ENCODE assay signal across 9 cellular contexts in the genomic region with DNA sequence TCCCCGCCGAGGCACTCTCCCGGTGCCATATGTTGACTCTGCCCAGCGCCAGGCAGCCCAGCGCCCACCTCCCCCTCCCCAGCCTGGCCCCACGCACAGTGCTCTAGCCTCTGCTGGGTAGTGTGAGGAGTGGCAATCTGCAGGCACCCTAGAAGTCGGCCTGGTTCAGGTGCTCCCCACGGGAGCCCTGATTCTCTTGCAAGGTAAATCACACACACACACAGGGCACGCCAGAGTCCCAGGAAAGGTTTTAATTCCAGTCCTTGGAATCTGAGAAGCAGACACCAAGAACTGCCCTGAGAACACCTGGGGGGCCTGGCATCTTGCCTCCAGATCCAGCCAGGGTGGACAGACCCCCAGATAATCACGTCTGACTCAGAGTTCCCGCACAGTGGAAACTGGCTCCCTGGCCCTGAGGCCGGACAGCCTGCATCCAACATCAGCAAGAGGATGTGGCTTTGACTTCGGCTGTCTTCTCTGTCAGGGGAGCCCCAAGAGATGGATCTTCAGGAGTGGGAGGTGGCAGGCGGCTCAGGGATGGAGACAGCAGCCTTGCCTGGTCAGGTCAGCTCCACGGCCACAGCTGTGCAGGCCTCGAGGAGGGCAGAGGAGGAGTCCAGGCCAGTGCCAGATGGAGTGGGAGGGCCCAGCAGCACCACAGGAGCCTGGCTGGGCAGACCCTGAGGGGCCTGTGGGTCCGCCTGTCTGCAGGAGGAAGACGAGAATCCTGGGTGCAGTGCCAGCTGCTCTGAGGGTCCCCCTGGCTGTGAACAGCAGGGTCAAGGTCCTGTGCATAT. TPM values are rescaled to one million over a fixed set of nuclear protein-coding genes. Genes with fewer than 3 reads are reported as not detected.
DNase-seq lines count a peak whose midpoint lies in the region; ATAC-seq and TF ChIP-seq lines count a peak whose summit lies in the region.
"Had no signal": no experiment of that assay in that cellular context is flagged by ENCODE, and none has a peak within 500 bp of the region (broad histone marks: within the 10 kb centered on the region; RNA-seq: fewer than 3 reads in every experiment).

No MANE protein-coding gene starts in this region.

- CTCF ChIA-PET in MCF 10A (lab: Yijun Ruan, JAX), result interaction anchor here (0.5 to 6.0 kb wide), 7 partner anchors 8 to 55 kb away, joined by 3 to 48 read pairs (median 7); partner anchors contain the start of gene BRMS1

- no peak for ATAC-seq in mucosa of descending colon
- no peak for ATAC-seq in left lobe of liver

- H3K9me3 ChIP-seq in HUES64 (ENCODE audit: insufficient read depth, low read depth, low read length), result no peaks in the 10 kb centered on the region
- H3K9me3 ChIP-seq in mucosa of descending colon, result no peaks in the 10 kb centered on the region

- TF ChIP-seq CTCF in AG09309 (IDR thresholded peaks at IDR 0.05; ENCODE audit: control insufficient read depth, insufficient read depth, low read depth, low read length, missing control alignments), result peak; percentile 5
- TF ChIP-seq CTCF in MCF 10A (IDR thresholded peaks at IDR 0.05; ENCODE audit: unreplicated experiment), result no peak
- no peak for TF ChIP-seq CTCF in mucosa of descending colon (IDR thresholded peaks at IDR 0.05)

- H3K27me3 Mint-ChIP-seq in MCF 10A (ENCODE audit: insufficient read depth, unreplicated experiment), result no peaks in the 10 kb centered on the region

- H3K27ac ChIP-seq in HUES64 (ENCODE audit: low read depth, low read length), result peak overlapping the region; percentile 25; the same call in 1 of the 2 replicates
- H3K27ac ChIP-seq: SK-N-MC had no signal

- peaks cover 32% of the 10 kb centered on the region for H3K4me1 Mint-ChIP-seq in MCF 10A (ENCODE audit: insufficient read depth, unreplicated experiment)

- H3K9me3 Mint-ChIP-seq in MCF 10A (ENCODE audit: unreplicated experiment), result no peaks in the 10 kb centered on the region

- H3K36me3 ChIP-seq in HUES64 (ENCODE audit: insufficient read depth, low read length) (peaks cover 41% of the 10 kb centered on the region), mucosa of descending colon (ENCODE audit: low read depth) (peaks cover 5% of the 10 kb centered on the region)

- 86% methylated on average over 18 of the region's 18 CpGs for WGBS in HUES64

- peaks cover 62% of the 10 kb centered on the region for H3K36me3 Mint-ChIP-seq in MCF 10A (ENCODE audit: insufficient read depth, unreplicated experiment)

- H3K27ac Mint-ChIP-seq in MCF 10A (ENCODE audit: low read depth, unreplicated experiment), result peak overlapping the region; percentile 95

- BruUV-seq in MCF 10A (replicated peaks; lab: Mats Ljungman, UMichigan), result no TSS peak

- peak overlapping the region; percentile 89 for H3K4me3 Mint-ChIP-seq in MCF 10A (ENCODE audit: unreplicated experiment)

- H3K4me3 ChIP-seq in AG09309 (ENCODE audit: control insufficient read depth, low read depth, low read length) (no peak overlapping the region), HUES64 (ENCODE audit: low read length) (no peak overlapping the region), mucosa of descending colon (no peak overlapping the region)
- H3K4me3 ChIP-seq: SK-N-MC had no signal

- POLR2A ChIA-PET in MCF 10A (lab: Yijun Ruan, JAX), result interaction anchor here (0.7 to 2.9 kb wide), 11 partner anchors 8 to 285 kb away, joined by 3 to 73 read pairs (median 5); partner anchors contain the start of genes B4GAT1, BRMS1, CD248 and SF3B2

- H3K9ac ChIP-seq in HUES64 (ENCODE audit: low read depth, low read length), result no peak overlapping the region

- H3K4me1 ChIP-seq in HUES64 (ENCODE audit: insufficient read depth, low read length) (peaks cover 14% of the 10 kb centered on the region), mucosa of descending colon (ENCODE audit: low read depth) (peaks cover 19% of the 10 kb centered on the region)

- intact Hi-C loops in MCF 10A (cut with micrococcal nuclease) (no loop called here), mucosa of descending colon (cut with DNase I, micrococcal nuclease) (no loop called here)

- DNase-seq in AG09309 (ENCODE audit: low read depth), result no peak
- no peak for DNase-seq in MCF 10A (ENCODE audit: unreplicated experiment)
- peak in 2 of 3 donors; percentile 31 to 53 for DNase-seq in mucosa of descending colon
- DNase-seq in NCI-H526 (lab: John Stamatoyannopoulos, UW), result no peak
- no peak for DNase-seq in NCI-H1105 treated with DMSO at 0.1 percent for 48 hours (lab: John Stamatoyannopoulos, UW)
- DNase-seq in left lobe of liver (ENCODE audit: low spot score), result no peak
- no peak for DNase-seq in stimulated activated CD8-positive, alpha-beta memory T cell treated with anti-CD3 and anti-CD28 coated beads, Interleukin-4, amount 100 ng/mL, for 48 hours

- H3K27me3 ChIP-seq in HUES64 (ENCODE audit: insufficient read depth, low read length), result peaks cover 6% of the 10 kb centered on the region; the same call in 1 of the 2 replicates

RNA-seq across cellular contexts. Expression of gene RIN1, which starts 1.1 kb away (rescaled TPM):
- polyA plus RNA-seq in HUES64 (2013, experiment 1 of 2), result 2.5 TPM
- polyA plus RNA-seq in HUES64 (2013, experiment 2 of 2), result 3.3 TPM
- 38.7 and 50.2 TPM in 2 replicates for total RNA-seq in MCF 10A (2022)
- total RNA-seq in mucosa of descending colon, result 10 to 100 TPM in 1 of 3 donors, 1 to 10 TPM in 2; 5.2 to 12.7 (median 9.5) TPM
- total RNA-seq in left lobe of liver, result 0.93 TPM

RNA-seq across cellular contexts. Expression of gene BRMS1, which starts 7.6 kb away (rescaled TPM):
- 39.2 TPM for polyA plus RNA-seq in HUES64 (2013, experiment 1 of 2)
- 33.9 TPM for polyA plus RNA-seq in HUES64 (2013, experiment 2 of 2)
- 53.2 and 55.4 TPM in 2 replicates for total RNA-seq in MCF 10A (2022)
- total RNA-seq in mucosa of descending colon, result 10 to 100 TPM; 35.9 to 47.6 (median 39.3) TPM
- total RNA-seq in left lobe of liver, result 11.2 TPM

RNA-seq across cellular contexts. Expression of gene B4GAT1, which starts 10.1 kb away (rescaled TPM):
- 20.8 TPM for polyA plus RNA-seq in HUES64 (2013, experiment 1 of 2)
- polyA plus RNA-seq in HUES64 (2013, experiment 2 of 2), result 24.3 TPM
- total RNA-seq in MCF 10A (2022) (6.7 and 8.6 TPM in 2 replicates), mucosa of descending colon (10 to 100 TPM; 13.4 to 34.6 (median 13.4) TPM), left lobe of liver (19.4 TPM)

RNA-seq across cellular contexts. Expression of gene CD248, which starts 20.5 kb away (rescaled TPM):
- polyA plus RNA-seq in HUES64 (2013, experiment 1 of 2), result 2.0 TPM
- polyA plus RNA-seq in HUES64 (2013, experiment 2 of 2), result 2.9 TPM
- total RNA-seq in MCF 10A (2022) (not detected in 2 replicates), mucosa of descending colon (10 to 100 TPM in 2 of 3 donors, 1 to 10 TPM in 1; 4.5 to 37.7 (median 28.5) TPM), left lobe of liver (0.91 TPM)

RNA-seq across cellular contexts. Expression of gene SLC29A2, which starts 34.3 kb away (rescaled TPM):
- polyA plus RNA-seq in HUES64 (2013, experiment 1 of 2), result 20.4 TPM
- polyA plus RNA-seq in HUES64 (2013, experiment 2 of 2), result 22.7 TPM
- total RNA-seq in MCF 10A (2022) (3.6 and 7.0 TPM in 2 replicates), mucosa of descending colon (10 to 100 TPM; 10.3 to 22.6 (median 14.9) TPM), left lobe of liver (0.48 TPM)

Comparison
In these comparisons a context has a peak if more than half of its experiments do, and no peak if none do; other contexts are left out.
1. DNase-seq: peak in mucosa of descending colon (2 of 3); none in AG09309 (single experiment), MCF 10A (single experiment), NCI-H526 (0 of 2), NCI-H1105 treated with DMSO at 0.1 percent for 48 hours (single experiment), left lobe of liver (single experiment) and stimulated activated CD8-positive, alpha-beta memory T cell treated with anti-CD3 and anti-CD28 coated beads, Interleukin-4, amount 100 ng/mL, for 48 hours (single experiment).